Comparison of ENCODE assay signal across 8 cellular contexts in genomic region chr4:12873351-12873750, GRCh38.
"Had no signal": no experiment of that assay in that cellular context is flagged by ENCODE, and none has a peak within 500 bp of the region (broad histone marks: within the 10 kb centered on the region; RNA-seq: fewer than 3 reads in every experiment).

No MANE protein-coding gene starts in this region.

- DNase-seq: GOT3, H7, HCEC 1CT, IMR-90, KG1 had no signal

- H2AFZ ChIP-seq: GM23248 had no signal

- FAIRE-seq: HTR-8/SVneo, K562 had no signal

- H3K27ac ChIP-seq: GM23248 had no signal

- ATAC-seq: K562 had no signal

- H3K4me3 ChIP-seq: GM23248, K562 had no signal

- H3K9ac ChIP-seq: GM23248 had no signal
